13 cellular contexts compared by ENCODE assay signal in the genomic region with DNA sequence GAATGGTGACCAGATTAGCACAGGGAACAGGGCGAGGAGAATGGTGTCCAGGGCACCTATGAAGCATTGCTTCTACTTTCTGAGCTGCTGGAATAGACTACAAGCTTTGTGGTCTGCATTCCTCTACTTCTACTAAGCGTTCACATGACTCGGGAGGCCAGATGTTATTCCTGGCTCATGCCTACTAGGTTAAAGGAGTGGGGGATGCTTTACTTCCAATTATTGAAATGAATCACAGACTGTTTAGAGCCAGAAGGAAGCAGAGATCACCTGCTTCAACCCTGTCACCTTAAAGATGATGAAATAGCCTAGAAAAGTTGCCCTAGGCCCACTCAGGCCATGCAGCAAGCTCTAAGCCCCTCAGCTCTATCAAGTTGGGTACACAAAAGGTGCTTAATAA.
A peak's percentile ranks its signal among the peaks of the same experiment; 100 is the strongest.
DNase-seq lines count a peak whose midpoint lies in the region; ATAC-seq, FAIRE-seq and TF ChIP-seq lines count a peak whose summit lies in the region.
"Had no signal": no experiment of that assay in that cellular context is flagged by ENCODE, and none has a peak within 500 bp of the region (broad histone marks: within the 10 kb centered on the region; RNA-seq: fewer than 3 reads in every experiment).

No MANE protein-coding gene starts in this region.

- H3K27me3 ChIP-seq in mammary epithelial cell (ENCODE audit: insufficient read depth, low read length): no peaks in the 10 kb centered on the region
- no peaks in the 10 kb centered on the region for H3K27me3 ChIP-seq in left lung
- H3K27me3 ChIP-seq: neural progenitor cell had no signal

- peak overlapping the region; percentile 51 for H3K4me2 ChIP-seq in mammary epithelial cell (ENCODE audit: insufficient read depth, low read depth, low read length)
- H3K4me2 ChIP-seq: neural progenitor cell had no signal

- H3K79me2 ChIP-seq in mammary epithelial cell (ENCODE audit: insufficient read depth, low read length): no peaks in the 10 kb centered on the region

- H2AFZ ChIP-seq in mammary epithelial cell (ENCODE audit: low read depth, low read length): peak overlapping the region; percentile 35
- H2AFZ ChIP-seq: neural progenitor cell had no signal

- H3K4me3 ChIP-seq in AG10803 (ENCODE audit: low read length) (no peak overlapping the region; the same call in 1 of the 2 replicates), mammary epithelial cell (replicated peaks in 1 of 3; ENCODE audit: insufficient read depth in 1 of 3, low read depth in 2 of 3, low read length in 3 of 3) (no peak overlapping the region), left lung (no peak overlapping the region)
- H3K4me3 ChIP-seq: neural progenitor cell had no signal

- in situ Hi-C loops in mammary epithelial cell (cut with MboI; ENCODE audit: low sequenced_read_pairs in 2 of 2): no loop called here

- FAIRE-seq in HTR-8/SVneo (lab: Jason Lieb, UNC): no peak
- FAIRE-seq: islet of Langerhans had no signal

- peak; percentile 97 for DNase-seq in AG10803 (ENCODE audit: low read depth)
- DNase-seq in HTR-8/SVneo (ENCODE audit: insufficient read length, low spot score): peak; percentile 78
- DNase-seq in mammary epithelial cell: peak; percentile 92
- DNase-seq in left lung: no peak
- DNase-seq in NCI-H2081 (lab: John Stamatoyannopoulos, UW): no peak
- DNase-seq in globus pallidus (ENCODE audit: low spot score): no peak
- DNase-seq: NCI-H2029; stimulated activated CD4-positive, alpha-beta T cell treated with anti-CD3 and anti-CD28 coated beads, Interleukin-2, amount 100 ng/mL, for 24 hours; stimulated activated naive CD8-positive, alpha-beta T cell treated with anti-CD3 and anti-CD28 coated beads, Interleukin-15, amount 100 ng/mL, for 72 hours had no signal

- ATAC-seq in left lung (peak; percentile 60), GM18867 (IDR thresholded peaks at IDR 0.05; ENCODE audit: unreplicated experiment) (no peak), GM19351 (IDR thresholded peaks at IDR 0.05; ENCODE audit: unreplicated experiment) (no peak)
- ATAC-seq: stimulated activated naive CD8-positive, alpha-beta T cell treated with anti-CD3 and anti-CD28 coated beads, Interleukin-15, amount 100 ng/mL, for 72 hours had no signal

- intact Hi-C loops in mammary epithelial cell (cut with micrococcal nuclease): loop anchor here (2.0 to 5.0 kb wide), 2 partner anchors 35 to 636 kb away; partner anchors contain the start of gene KIF26B
- intact Hi-C loops in left lung (cut with DNase I): no loop called here

- no TSS peak for BruUV-seq in mammary epithelial cell (replicated peaks; lab: Mats Ljungman, UMichigan)

- H3K27ac ChIP-seq in mammary epithelial cell (ENCODE audit: insufficient read depth, low read depth, low read length): no peak overlapping the region
- H3K27ac ChIP-seq in left lung: no peak overlapping the region
- H3K27ac ChIP-seq: neural progenitor cell had no signal

- H4K20me1 ChIP-seq in mammary epithelial cell (ENCODE audit: insufficient read depth, low read length): no peaks in the 10 kb centered on the region

- H3K9ac ChIP-seq in mammary epithelial cell (ENCODE audit: insufficient read depth, low read length): no peak overlapping the region
- H3K9ac ChIP-seq: neural progenitor cell had no signal

- dilution Hi-C loops in mammary epithelial cell (cut with HindIII; ENCODE audit: low sequenced_read_pairs): no loop called here

- TF ChIP-seq CTCF in AG10803 (conservative IDR thresholded peaks at IDR 0.05; ENCODE audit: low read length) (no peak), mammary epithelial cell (conservative IDR thresholded peaks at IDR 0.05 in 1 of 2, IDR thresholded peaks at IDR 0.05 in 1 of 2; ENCODE audit: extremely low read depth in 1 of 2, insufficient read depth in 1 of 2, low read depth in 1 of 2, low read length in 2 of 2) (no peak), left lung (IDR thresholded peaks at IDR 0.05) (no peak)

- 30% methylated on average over 3 of the region's 3 CpGs for WGBS in mammary epithelial cell (ENCODE audit: low coverage, missing lambda C conversion rate)

- CTCF ChIA-PET in mammary epithelial cell (lab: Charles Lee; ENCODE audit: low non-redundant PET): interaction anchor here (0.6 to 0.7 kb wide), 2 partner anchors 100 to 635 kb away, joined by 4 read pairs; no protein-coding TSS in a partner anchor

- H3K36me3 ChIP-seq in mammary epithelial cell (ENCODE audit: insufficient read depth, low read length): no peaks in the 10 kb centered on the region
- H3K36me3 ChIP-seq in left lung: no peaks in the 10 kb centered on the region
- H3K36me3 ChIP-seq: neural progenitor cell had no signal

- H3K4me1 ChIP-seq in mammary epithelial cell (ENCODE audit: insufficient read depth, low read length): peaks cover 10% of the 10 kb centered on the region
- no peaks in the 10 kb centered on the region for H3K4me1 ChIP-seq in left lung
- H3K4me1 ChIP-seq: neural progenitor cell had no signal

- no peaks in the 10 kb centered on the region for H3K9me3 ChIP-seq in mammary epithelial cell (replicated peaks; ENCODE audit: insufficient read depth, low read length)
- no peaks in the 10 kb centered on the region for H3K9me3 ChIP-seq in left lung

Comparison
In these comparisons a context has a peak if more than half of its experiments do, and no peak if none do; other contexts are left out.
1. DNase-seq: peak in AG10803 (single experiment), HTR-8/SVneo (single experiment) and mammary epithelial cell (single experiment); none in left lung (0 of 2), NCI-H2081 (0 of 2) and globus pallidus (single experiment).